In genomic region chr17:59155439-59156177, GRCh38 we compare ENCODE assay signal across 8 cellular contexts. TPM values are rescaled to one million over a fixed set of nuclear protein-coding genes. Genes with fewer than 3 reads are reported as not detected.
A peak's percentile ranks its signal among the peaks of the same experiment; 100 is the strongest.
DNase-seq lines count a peak whose midpoint lies in the region; ATAC-seq and TF ChIP-seq lines count a peak whose summit lies in the region.

Gene PRR11 (plus strand): TSS chr17:59155746. CDS start chr17:59169753, 14,007 bp downstream.

- H3K27ac ChIP-seq in vagina: peak within 1 kb of the TSS; percentile 77

- H3K27ac Mint-ChIP-seq in progenitor cell of endocrine pancreas: peak within 1 kb of the TSS; percentile 73

- H3K4me3 Mint-ChIP-seq in progenitor cell of endocrine pancreas (ENCODE audit: low read depth): no peak within 1 kb of the TSS

- peaks cover 26% of the 10 kb centered on the region for H3K4me1 Mint-ChIP-seq in progenitor cell of endocrine pancreas (ENCODE audit: low read depth)

- H3K4me3 ChIP-seq in GM12875 (ENCODE audit: low read depth, low read length) (peak within 1 kb of the TSS; percentile 70), vagina (peak within 1 kb of the TSS; percentile 53 to 63)

- no peaks in the 10 kb centered on the region for H3K9me3 Mint-ChIP-seq in progenitor cell of endocrine pancreas (ENCODE audit: low read depth)

- peak; percentile 84 for ATAC-seq in HG02571 (IDR thresholded peaks at IDR 0.05; ENCODE audit: unreplicated experiment)
- ATAC-seq in left cardiac atrium: peak; percentile 93 to 96

- H3K4me1 ChIP-seq in vagina: peaks cover 18% of the 10 kb centered on the region

- no peaks in the 10 kb centered on the region for H3K9me3 ChIP-seq in vagina

- no peak for TF ChIP-seq POLR2A in vagina (IDR thresholded peaks at IDR 0.05)

- intact Hi-C loops in left cardiac atrium (cut with DNase I) (no loop called here), vagina (cut with DNase I) (no loop called here)

- TF ChIP-seq CTCF in GM12875 (IDR thresholded peaks at IDR 0.05; ENCODE audit: borderline replicate concordance, insufficient read depth, low read depth, low read length) (no peak), progenitor cell of endocrine pancreas (IDR thresholded peaks at IDR 0.05; ENCODE audit: unreplicated experiment) (no peak), vagina (IDR thresholded peaks at IDR 0.05) (no peak)

- DNase-seq in NCI-H1048 (lab: John Stamatoyannopoulos, UW) (peak; percentile 100), T follicular helper cell (ENCODE audit: low read depth) (peak; percentile 92), amniotic epithelial cell (ENCODE audit: low read depth) (peak; percentile 100), left cardiac atrium (peak; percentile 93), progenitor cell of endocrine pancreas (ENCODE audit: low spot score, unreplicated experiment) (peak; percentile 83), vagina (ENCODE audit: extremely low spot score in 2 of 2) (peak; percentile 98 to 100)

- H3K27me3 ChIP-seq in vagina: no peaks in the 10 kb centered on the region

- H3K27me3 Mint-ChIP-seq in progenitor cell of endocrine pancreas: no peaks in the 10 kb centered on the region

- H3K36me3 Mint-ChIP-seq in progenitor cell of endocrine pancreas (ENCODE audit: insufficient read depth): no peaks in the 10 kb centered on the region

- H3K36me3 ChIP-seq in vagina: no peaks in the 10 kb centered on the region

RNA-seq across cellular contexts. Expression of gene PRR11, which starts in this region (rescaled TPM):
- total RNA-seq in left cardiac atrium: 1 to 10 TPM; 1.3 to 2.5 TPM
- total RNA-seq in progenitor cell of endocrine pancreas: 21.2 and 24.9 TPM in 2 replicates
- 7.9 TPM for total RNA-seq in vagina

Comparison
In these comparisons a context has a peak if more than half of its experiments do, and no peak if none do; other contexts are left out.
1. Peak in every context shown above with its lines: DNase-seq, ATAC-seq, H3K4me3 ChIP-seq and H3K27ac ChIP-seq.